In the genomic region with DNA sequence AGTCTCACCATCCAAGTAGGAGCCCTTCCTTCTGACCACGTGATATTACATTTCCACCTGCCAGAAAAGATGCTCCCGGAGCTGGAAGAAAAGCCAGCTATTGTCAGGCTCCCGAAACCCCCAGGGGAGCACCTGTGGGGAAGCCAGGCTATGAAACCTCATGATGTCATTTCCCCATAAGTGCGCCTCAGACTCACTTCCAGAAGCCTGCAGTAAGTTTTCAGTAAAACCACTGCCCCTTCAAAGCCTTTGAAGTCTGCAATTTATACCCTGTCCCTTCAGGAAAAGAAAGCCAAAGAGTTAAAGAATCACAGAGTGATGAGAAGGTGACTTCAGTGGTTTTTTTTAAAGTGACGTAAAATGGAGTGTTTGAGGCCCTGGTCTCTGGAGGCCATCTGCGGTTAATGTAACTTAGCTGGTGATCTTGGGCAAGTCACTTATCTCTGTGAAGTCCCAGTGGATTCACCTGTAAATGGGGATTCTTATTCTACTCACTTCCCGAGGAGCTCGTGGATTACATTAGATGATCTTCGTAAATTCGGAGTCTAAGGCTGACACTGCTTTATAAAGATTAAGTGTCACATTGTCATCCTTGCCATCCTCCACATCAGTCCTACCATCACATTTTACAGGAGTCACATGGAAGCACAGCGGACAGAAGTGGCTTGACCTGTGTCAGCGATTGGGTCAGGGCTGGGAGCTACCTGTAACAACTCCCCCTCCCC, we compare ENCODE assay signal across 10 cellular contexts. TPM values are rescaled to one million over a fixed set of nuclear protein-coding genes. Genes with fewer than 3 reads are reported as not detected.
DNase-seq lines count a peak whose midpoint lies in the region; ATAC-seq, FAIRE-seq and TF ChIP-seq lines count a peak whose summit lies in the region.
"Had no signal": no experiment of that assay in that cellular context is flagged by ENCODE, and none has a peak within 500 bp of the region (broad histone marks: within the 10 kb centered on the region; RNA-seq: fewer than 3 reads in every experiment).

No MANE protein-coding gene starts in this region.

- ATAC-seq in GM19467 (IDR thresholded peaks at IDR 0.05; ENCODE audit: unreplicated experiment) (peak; percentile 59), HG03108 (IDR thresholded peaks at IDR 0.05; ENCODE audit: unreplicated experiment) (peak; percentile 52), left lung (no peak)

- peaks cover 0 to 10% (median 3%) of the 10 kb centered on the region in 5 experiments for H3K9me3 Mint-ChIP-seq in brain

- no peaks in the 10 kb centered on the region for H3K9me3 ChIP-seq in left lung
- no peaks in the 10 kb centered on the region for H3K9me3 ChIP-seq in transverse colon

- TF ChIP-seq CTCF in brain (conservative IDR thresholded peaks at IDR 0.05): no peak
- no peak for TF ChIP-seq CTCF in left lung (IDR thresholded peaks at IDR 0.05)
- no peak for TF ChIP-seq CTCF in transverse colon (IDR thresholded peaks at IDR 0.05)

- intact Hi-C loops in left lung (cut with DNase I): no loop called here
- intact Hi-C loops in transverse colon (cut with DNase I; ENCODE audit: low total_unique reads): loop anchor here (10.0 kb wide), 1 partner anchor 828 kb away; no protein-coding TSS in a partner anchor

- H3K4me1 ChIP-seq in left lung (peaks cover 13 to 37% of the 10 kb centered on the region in 2 donors), transverse colon (peaks cover 0 to 11% (median 9%) of the 10 kb centered on the region in 4 donors)

- in situ Hi-C loops in transverse colon (cut with MboI; ENCODE audit: low pct_ligation_motif_present in 1 of 4, low pct_unique_long_range_greater_than_20kb in 1 of 4, low sequenced_read_pairs in 3 of 4): loop anchor here (25.0 kb wide), 3 partner anchors 360 to 485 kb away; no protein-coding TSS in a partner anchor

- H3K27ac Mint-ChIP-seq in brain: no peak overlapping the region

- TF ChIP-seq POLR2A in GM12892 (IDR thresholded peaks at IDR 0.05; ENCODE audit: low read depth, low read length) (no peak), transverse colon (IDR thresholded peaks at IDR 0.05) (no peak)

- peaks cover 20% of the 10 kb centered on the region for H3K27me3 Mint-ChIP-seq in brain

- H3K4me3 Mint-ChIP-seq in brain: peak overlapping the region in 4 of 5 experiments; percentile 21 to 98 (median 67)

- H3K4me3 ChIP-seq in left lung: no peak overlapping the region
- no peak overlapping the region for H3K4me3 ChIP-seq in transverse colon

- TF ChIP-seq EP300 in transverse colon (IDR thresholded peaks at IDR 0.05; ENCODE audit: low read depth): no peak

- H3K27me3 ChIP-seq in left lung (peaks cover 28 to 62% of the 10 kb centered on the region in 2 donors), transverse colon (peaks cover 13% of the 10 kb centered on the region)

- H3K36me3 Mint-ChIP-seq in brain: no peaks in the 10 kb centered on the region

- FAIRE-seq in GM12892 (lab: Jason Lieb, UNC): peak; percentile 94

- peaks cover 6% of the 10 kb centered on the region for H3K4me1 Mint-ChIP-seq in brain

- H3K36me3 ChIP-seq in left lung: no peaks in the 10 kb centered on the region
- no peaks in the 10 kb centered on the region for H3K36me3 ChIP-seq in transverse colon

- no peak overlapping the region for H3K27ac ChIP-seq in left lung
- no peak overlapping the region for H3K27ac ChIP-seq in transverse colon

- 75 to 88% methylated on average over 10 to 12 of the region's 12 CpGs for WGBS in transverse colon (ENCODE audit: low coverage in 1 of 2), 2 donors

- DNase-seq in GM12892 (ENCODE audit: insufficient read length) (peak; percentile 35), left lung (no peak), GOT3 (lab: John Stamatoyannopoulos, UW) (no peak), transverse colon (no peak)
- DNase-seq in stimulated activated CD4-positive, alpha-beta T cell treated with anti-CD3 and anti-CD28 coated beads, Interleukin-12 subunit alpha, Interleukin-12 subunit beta, amount 100 ng/mL, for 4 hours: no peak
- DNase-seq: activated T-cell treated with anti-CD3 and anti-CD28 coated beads, Interleukin-2, amount 50 U/mL, for 1 hour; NCI-H510A had no signal

RNA-seq across cellular contexts. Expression of gene SEMA6A, which starts 2.6 kb away (rescaled TPM):
- 10.0 TPM for polyA plus RNA-seq in GM12892 (2012; ENCODE audit: missing spikeins)
- polyA plus RNA-seq in brain (ENCODE audit: insufficient read depth, low read depth, low replicate concordance): 34.2 TPM
- total RNA-seq in left lung (10 to 100 TPM; 15.3 to 24.8 TPM), transverse colon (100 to 1,000 TPM in 3 of 4 donors, 10 to 100 TPM in 1; 76.7 to 231 (median 117) TPM)
